In genomic region chr6:110618591-110619267, GRCh38 we compare ENCODE assay signal across 9 cellular contexts.
DNase-seq lines count a peak whose midpoint lies in the region; ATAC-seq, FAIRE-seq and TF ChIP-seq lines count a peak whose summit lies in the region.
"Had no signal": no experiment of that assay in that cellular context is flagged by ENCODE, and none has a peak within 500 bp of the region (broad histone marks: within the 10 kb centered on the region; RNA-seq: fewer than 3 reads in every experiment).

No MANE protein-coding gene starts in this region.

- FAIRE-seq in GM12891 (lab: Jason Lieb, UNC) = peak; percentile 20

- H3K27me3 ChIP-seq in fibroblast of lung (ENCODE audit: control insufficient read depth, insufficient read depth, low read length) (no peaks in the 10 kb centered on the region), prostate gland (replicated peaks; ENCODE audit: insufficient read depth) (no peaks in the 10 kb centered on the region)

- WGBS in prostate gland = 22% methylated on average over 3 of the region's 3 CpGs

- peaks cover 58% of the 10 kb centered on the region; the same call in 1 of the 2 replicates for H3K36me3 ChIP-seq in OCI-LY7 (ENCODE audit: insufficient read depth, low read length)
- H3K36me3 ChIP-seq in fibroblast of lung (ENCODE audit: control insufficient read depth, insufficient read depth, low read length) = no peaks in the 10 kb centered on the region
- no peaks in the 10 kb centered on the region for H3K36me3 ChIP-seq in prostate gland

- intact Hi-C loops in OCI-LY7 (cut with micrococcal nuclease; ENCODE audit: unreplicated experiment) (no loop called here), prostate gland (cut with DNase I) (no loop called here)

- no peaks in the 10 kb centered on the region for H4K20me1 ChIP-seq in OCI-LY7 (ENCODE audit: insufficient read depth, low read length)
- H4K20me1 ChIP-seq in fibroblast of lung (ENCODE audit: control insufficient read depth, extremely low read depth, insufficient read depth, low read length) = no peaks in the 10 kb centered on the region

- H2AFZ ChIP-seq in OCI-LY7 (ENCODE audit: low read length) = no peak overlapping the region
- no peak overlapping the region for H2AFZ ChIP-seq in fibroblast of lung (ENCODE audit: low read length)

- H3K9ac ChIP-seq in fibroblast of lung (ENCODE audit: insufficient read depth, low read length) = no peak overlapping the region

- H3K27ac ChIP-seq in OCI-LY7 (ENCODE audit: low read depth, low read length, poor library complexity, severe bottlenecking) (no peak overlapping the region), fibroblast of lung (ENCODE audit: insufficient read depth, low read length) (no peak overlapping the region), prostate gland (peak overlapping the region; percentile 61 to 64)

- no peak for TF ChIP-seq POLR2A in GM12891 (IDR thresholded peaks at IDR 0.05; ENCODE audit: low read depth, low read length)
- TF ChIP-seq POLR2A in prostate gland (IDR thresholded peaks at IDR 0.05) = no peak

- H3K79me2 ChIP-seq in OCI-LY7 (ENCODE audit: insufficient read depth, low read depth, low read length) (no peaks in the 10 kb centered on the region), fibroblast of lung (ENCODE audit: control insufficient read depth, insufficient read depth, low read length) (no peaks in the 10 kb centered on the region)

- H3K9me2 ChIP-seq in OCI-LY7 (ENCODE audit: insufficient read depth, low read length) = no peaks in the 10 kb centered on the region

- H3K4me2 ChIP-seq in OCI-LY7 (ENCODE audit: low read length) = no peak overlapping the region
- no peak overlapping the region for H3K4me2 ChIP-seq in fibroblast of lung (ENCODE audit: extremely low read depth, insufficient read depth, low read length)

- CTCF ChIA-PET in OCI-LY7 (lab: Charles Lee; ENCODE audit: unreplicated experiment) = interaction anchor here (0.5 kb wide), 2 partner anchors 388 to 1904 kb away, joined by 3 read pairs; no protein-coding TSS in a partner anchor

- H3K4me1 ChIP-seq in OCI-LY7 (ENCODE audit: insufficient read depth, low read length, poor library complexity, severe bottlenecking) (no peaks in the 10 kb centered on the region), fibroblast of lung (ENCODE audit: control insufficient read depth, extremely low read depth, insufficient read depth, low read length) (no peaks in the 10 kb centered on the region), prostate gland (replicated peaks) (peaks cover 6% of the 10 kb centered on the region)

- H3K4me3 ChIP-seq in OCI-LY7 (ENCODE audit: low read depth, low read length, poor library complexity, severe bottlenecking) = no peak overlapping the region
- H3K4me3 ChIP-seq in fibroblast of lung (replicated peaks in 1 of 4; ENCODE audit: control extremely low read depth in 1 of 4, insufficient read depth in 1 of 4, low read depth in 3 of 4, low read length in 4 of 4) = no peak overlapping the region
- H3K4me3 ChIP-seq in prostate gland = no peak overlapping the region

- ATAC-seq in GM18861 (IDR thresholded peaks at IDR 0.05; ENCODE audit: unreplicated experiment) = no peak

- H3K9me3 ChIP-seq in OCI-LY7 (ENCODE audit: low read length) (no peaks in the 10 kb centered on the region), fibroblast of lung (ENCODE audit: control insufficient read depth, insufficient read depth, low read depth, low read length) (no peaks in the 10 kb centered on the region), prostate gland (no peaks in the 10 kb centered on the region)

- no TSS peak for BruUV-seq in OCI-LY7 (replicated peaks; lab: Mats Ljungman, UMichigan)

- POLR2A ChIA-PET in OCI-LY7 (lab: Charles Lee) = interaction anchor here (0.7 to 1.2 kb wide), 3 partner anchors 20 to 254 kb away, joined by 3 to 4 read pairs (median 3); no protein-coding TSS in a partner anchor

- no peak for DNase-seq in GM12891 (ENCODE audit: insufficient read length, low spot score)
- DNase-seq in OCI-LY7 (ENCODE audit: low spot score) = peak; percentile 11
- peak in 1 of 2 donors; percentile 15 for DNase-seq in fibroblast of lung (ENCODE audit: low read depth in 2 of 2)
- peak; percentile 19 for DNase-seq in prostate gland (ENCODE audit: low spot score)
- DNase-seq in NCI-H510A treated with DMSO at 0.1 percent for 48 hours (lab: John Stamatoyannopoulos, UW) = no peak
- DNase-seq in NCI-H69 (lab: John Stamatoyannopoulos, UW) = no peak
- no peak for DNase-seq in activated CD4-positive, alpha-beta T cell treated with anti-CD3 and anti-CD28 coated beads, Interleukin-2, amount 50 U/mL, for 4 hours
- DNase-seq: activated CD4-positive, CD25-positive, alpha-beta regulatory T cell had no signal

- peak; percentile 47; the same call in 1 of the 2 replicates for TF ChIP-seq CTCF in OCI-LY7 (conservative IDR thresholded peaks at IDR 0.05; ENCODE audit: low read length)
- TF ChIP-seq CTCF in fibroblast of lung (conservative IDR thresholded peaks at IDR 0.05 in 1 of 2, IDR thresholded peaks at IDR 0.05 in 1 of 2; ENCODE audit: low read depth in 1 of 2, low read length in 2 of 2) = peak; percentile 17 to 25
- peak in 3 of 4 experiments; percentile 36 to 78 (median 54) for TF ChIP-seq CTCF in prostate gland (IDR thresholded peaks at IDR 0.05)

TF ChIP-seq in GM12891, 5 proteins besides CTCF, POLR2A, EP300 and RAD21:
- TF ChIP-seq POLR2AphosphoS5 (IDR thresholded peaks at IDR 0.05; ENCODE audit: low read depth, low read length) = no peak
- no peak for TF ChIP-seq SPI1 (IDR thresholded peaks at IDR 0.05; ENCODE audit: low read depth, low read length)
- no peak for TF ChIP-seq PAX5 (IDR thresholded peaks at IDR 0.05; ENCODE audit: insufficient read depth, low read length, severe bottlenecking)
- no peak for TF ChIP-seq TAF1 (IDR thresholded peaks at IDR 0.05; ENCODE audit: low read depth, low read length)
- no peak for TF ChIP-seq POU2F2 (IDR thresholded peaks at IDR 0.05; ENCODE audit: low read depth, low read length)

Comparison
In these comparisons a context has a peak if more than half of its experiments do, and no peak if none do; other contexts are left out.
1. DNase-seq: peak in OCI-LY7 (single experiment) and prostate gland (single experiment); none in GM12891 (single experiment), NCI-H510A treated with DMSO at 0.1 percent for 48 hours (single experiment), NCI-H69 (single experiment) and activated CD4-positive, alpha-beta T cell treated with anti-CD3 and anti-CD28 coated beads, Interleukin-2, amount 50 U/mL, for 4 hours (0 of 2).
2. H3K27ac ChIP-seq: peak in prostate gland (2 of 2); none in OCI-LY7 (single experiment) and fibroblast of lung (single experiment).
3. Peak in every context shown above with its lines, with median percentiles within 50 percentile points of each other: CTCF ChIP-seq.